In genomic region chr12:108455706-108456105, GRCh38 we compare ENCODE assay signal across 19 cellular contexts. TPM values are rescaled to one million over a fixed set of nuclear protein-coding genes. Genes with fewer than 3 reads are reported as not detected.
A peak's percentile ranks its signal among the peaks of the same experiment; 100 is the strongest.
DNase-seq lines count a peak whose midpoint lies in the region; ATAC-seq, FAIRE-seq and TF ChIP-seq lines count a peak whose summit lies in the region.
"Had no signal": no experiment of that assay in that cellular context is flagged by ENCODE, and none has a peak within 500 bp of the region (broad histone marks: within the 10 kb centered on the region; RNA-seq: fewer than 3 reads in every experiment).

No MANE protein-coding gene starts in this region.

- CTCF ChIA-PET in GM12878 (lab: Yijun Ruan, JAX) = interaction anchor here (1.2 to 4.8 kb wide), 4 partner anchors 11 to 464 kb away, joined by 3 to 51 read pairs (median 8); no protein-coding TSS in a partner anchor

- ATAC-seq in GM12878 (peak; percentile 81), HG03520 (IDR thresholded peaks at IDR 0.05; ENCODE audit: unreplicated experiment) (no peak)
- ATAC-seq: CD8-positive, alpha-beta T cell had no signal

- no peaks in the 10 kb centered on the region; the same call in 2 of the 3 replicates for H3K9me3 ChIP-seq in GM12878 (replicated peaks; ENCODE audit: control insufficient read depth, insufficient read depth, low read length)
- H3K9me3 ChIP-seq: BLaER1, SJCRH30 had no signal

- H2BK120ac ChIP-seq in mesendoderm (ENCODE audit: low read depth, low read length) = no peak overlapping the region

- TF ChIP-seq RAD21 in GM12878 (IDR thresholded peaks at IDR 0.05; ENCODE audit: insufficient read depth, low read depth, low read length) = 0 out of 2 replicates have a peak, but pooled peaks have one; percentile 4

- intact Hi-C loops in GM12878 (cut with micrococcal nuclease; ENCODE audit: unreplicated experiment) = loop anchor here (2.0 to 10.0 kb wide), 7 partner anchors 55 to 465 kb away; no protein-coding TSS in a partner anchor
- intact Hi-C loops in dorsolateral prefrontal cortex (cut with DNase I) = loop anchor here (2.0 to 5.0 kb wide), 3 partner anchors 55 to 538 kb away; partner anchors contain the start of gene WSCD2 (in 1 of the 2)

- H3K4me1 ChIP-seq in GM12878 (ENCODE audit: control insufficient read depth, insufficient read depth, low read length) = peaks cover 7% of the 10 kb centered on the region; the same call in 1 of the 2 replicates
- H3K4me1 ChIP-seq in mesendoderm (ENCODE audit: control insufficient read depth, low read depth, low read length) = no peaks in the 10 kb centered on the region
- H3K4me1 ChIP-seq: BLaER1, SJCRH30 had no signal

- no peaks in the 10 kb centered on the region for H3K36me3 ChIP-seq in GM06990 (ENCODE audit: control insufficient read depth, insufficient read depth, low read length)
- H3K36me3 ChIP-seq in GM12878 (ENCODE audit: control insufficient read depth in 2 of 2, insufficient read depth in 2 of 2, low read length in 1 of 2) = no peaks in the 10 kb centered on the region
- H3K36me3 ChIP-seq in mesendoderm (ENCODE audit: control insufficient read depth, insufficient read depth, low read length) = no peaks in the 10 kb centered on the region
- H3K36me3 ChIP-seq: BLaER1, SJCRH30 had no signal

- H4K5ac ChIP-seq in mesendoderm (ENCODE audit: low read length) = no peak overlapping the region

- SMC1A ChIA-PET in GM12878 (lab: Charles Lee; ENCODE audit: uncharacterized antibody, unreplicated experiment) = interaction anchor here (0.8 to 4.7 kb wide), 6 partner anchors 57 to 464 kb away, joined by 3 to 32 read pairs (median 4); no protein-coding TSS in a partner anchor

- no peak overlapping the region for H3K23ac ChIP-seq in mesendoderm (ENCODE audit: low read length)

- H3K4ac ChIP-seq in mesendoderm (ENCODE audit: low read depth, low read length) = no peak overlapping the region

- RAD21 ChIA-PET in GM12878 (lab: Charles Lee; ENCODE audit: unreplicated experiment) = interaction anchor here (1.2 to 1.9 kb wide), 4 partner anchors 117 to 393 kb away, joined by 3 to 6 read pairs (median 4); partner anchors contain the start of gene CMKLR1

- no peak overlapping the region for H3K56ac ChIP-seq in mesendoderm (ENCODE audit: low read length)

- TF ChIP-seq CTCF in GM06990 (IDR thresholded peaks at IDR 0.05; ENCODE audit: insufficient read depth, low read length, poor library complexity, severe bottlenecking) (no peak), GM13976 (IDR thresholded peaks at IDR 0.05; ENCODE audit: borderline replicate concordance, control extremely low read depth, extremely low read depth, insufficient read depth, missing control alignments) (no peak), GM12878 (IDR thresholded peaks at IDR 0.05 in 2 of 3, conservative IDR thresholded peaks at IDR 0.05 in 1 of 3; ENCODE audit: control insufficient read depth in 2 of 3, extremely low read depth in 1 of 3, insufficient read depth in 1 of 3, low read depth in 3 of 3, low read length in 3 of 3) (no peak), dorsolateral prefrontal cortex (IDR thresholded peaks at IDR 0.05 in 54 of 56, conservative IDR thresholded peaks at IDR 0.05 in 2 of 56; ENCODE audit: low read depth in 1 of 56, partially characterized antibody in 56 of 56) (no peak)

- peak overlapping the region; percentile 43 for H2AK5ac ChIP-seq in mesendoderm (ENCODE audit: low read length)

- no peaks in the 10 kb centered on the region for H4K20me1 ChIP-seq in GM12878 (ENCODE audit: control insufficient read depth, insufficient read depth)

- H3K4me3 ChIP-seq in GM06990 (replicated peaks; ENCODE audit: low read depth, low read length) (no peak overlapping the region), GM12878 (no peak overlapping the region), mesendoderm (ENCODE audit: low read length) (no peak overlapping the region), dorsolateral prefrontal cortex (no peak overlapping the region)
- H3K4me3 ChIP-seq: BLaER1, SJCRH30 had no signal

- in situ Hi-C loops in GM13976 (cut with MboI; ENCODE audit: low sequenced_read_pairs, unreplicated experiment) (no loop called here), GM12878 (cut with MboI) (no loop called here)

- H3K27ac ChIP-seq in GM12878 (ENCODE audit: control insufficient read depth, insufficient read depth) = no peak overlapping the region
- no peak overlapping the region for H3K27ac ChIP-seq in mesendoderm (ENCODE audit: low read depth, low read length)
- H3K27ac ChIP-seq in dorsolateral prefrontal cortex = no peak overlapping the region
- H3K27ac ChIP-seq: BLaER1, SJCRH30 had no signal

- BruUV-seq in GM12878 (replicated peaks; lab: Mats Ljungman, UMichigan) = no TSS peak

- H2BK5ac ChIP-seq in mesendoderm (ENCODE audit: low read length) = peak overlapping the region; percentile 35

- H3K18ac ChIP-seq in mesendoderm (ENCODE audit: low read length) = peak overlapping the region; percentile 29

- H3K9ac ChIP-seq in GM12878 (ENCODE audit: control insufficient read depth, insufficient read depth, low read length) (no peak overlapping the region), mesendoderm (ENCODE audit: low read length) (no peak overlapping the region)
- H3K9ac ChIP-seq: BLaER1 had no signal

- H2AFZ ChIP-seq in GM12878 (ENCODE audit: control insufficient read depth, low read depth, low read length) = no peak overlapping the region

- H3K4me2 ChIP-seq in GM12878 (ENCODE audit: control insufficient read depth, insufficient read depth) (no peak overlapping the region), mesendoderm (ENCODE audit: low read length) (no peak overlapping the region)
- H3K4me2 ChIP-seq: BLaER1 had no signal

- no peaks in the 10 kb centered on the region for H3K79me1 ChIP-seq in mesendoderm (ENCODE audit: low read length)

- no peaks in the 10 kb centered on the region; the same call in none of the 2 replicates for H3K27me3 ChIP-seq in GM06990 (replicated peaks; ENCODE audit: control insufficient read depth, insufficient read depth, low read length)
- no peaks in the 10 kb centered on the region for H3K27me3 ChIP-seq in GM12878 (replicated peaks in 1 of 2; ENCODE audit: control insufficient read depth in 2 of 2, insufficient read depth in 2 of 2, low read length in 1 of 2)
- H3K27me3 ChIP-seq in mesendoderm (ENCODE audit: insufficient read depth, low read length, poor library complexity) = no peaks in the 10 kb centered on the region
- peaks cover 0 to 4% (median 0%) of the 10 kb centered on the region in 45 donors for H3K27me3 ChIP-seq in dorsolateral prefrontal cortex
- H3K27me3 ChIP-seq: BLaER1, SJCRH30 had no signal

- 39% methylated on average over 4 of the region's 4 CpGs for WGBS in GM12878 (ENCODE audit: insufficient coverage, insufficient replicate concordance, low lambda C conversion rate, missing lambda C conversion rate)
- no CpG with 5 or more reads among the region's 4 CpGs for WGBS in mesendoderm (ENCODE audit: extremely low coverage, insufficient coverage, low lambda C conversion rate)

- no peak overlapping the region for H2BK15ac ChIP-seq in mesendoderm (replicated peaks; ENCODE audit: low read depth)

- H3K79me2 ChIP-seq in GM12878 (ENCODE audit: control insufficient read depth, insufficient read depth, low read length) (no peaks in the 10 kb centered on the region), mesendoderm (ENCODE audit: control insufficient read depth, insufficient read depth, low read length) (no peaks in the 10 kb centered on the region)

- FAIRE-seq in GM12878 (lab: Jason Lieb, UNC) = no peak

- DNase-seq in GM06990 (ENCODE audit: extremely low read depth, insufficient read length) (peak; percentile 40), GM13976 (ENCODE audit: low spot score) (peak; percentile 20), GM12878 (ENCODE audit: low read depth, low spot score) (peak; percentile 26), mesendoderm (no peak), UCSD-AML1 (lab: John Stamatoyannopoulos, UW; ENCODE audit: unreplicated experiment) (no peak), dorsolateral prefrontal cortex (no peak)
- DNase-seq: CD8-positive, alpha-beta T cell; DMS53; H7; HFFc6; KBM-7; NCI-H1417 treated with DMSO at 0.1 percent for 48 hours; NCI-H187 treated with DMSO at 0.1 percent for 48 hours; NCI-H2227 treated with DMSO at 0.1 percent for 48 hours; NCI-H510A treated with DMSO at 0.1 percent for 48 hours; NCI-H774; SJCRH30 had no signal

- POLR2A ChIA-PET in GM12878 (lab: Charles Lee) = no interaction called here

- TF ChIP-seq EP300 in GM12878 (IDR thresholded peaks at IDR 0.05; ENCODE audit: borderline replicate concordance in 1 of 2, control insufficient read depth in 1 of 2, low read depth in 2 of 2, low read length in 2 of 2) = peak in 1 of 2 experiments; percentile 58; a peak in 1 of 4 replicates

- no peak for TF ChIP-seq POLR2A in GM12878 (IDR thresholded peaks at IDR 0.05; ENCODE audit: low read depth, low read length)

- no peak overlapping the region for H4K8ac ChIP-seq in mesendoderm (ENCODE audit: low read depth, low read length)

TF ChIP-seq in GM12878, 131 proteins besides CTCF, POLR2A, EP300 and RAD21 (continues in another document):
- TF ChIP-seq MAX (IDR thresholded peaks at IDR 0.05; ENCODE audit: low read depth, low read length) = no peak
- peak; percentile 81 for TF ChIP-seq RUNX3 (IDR thresholded peaks at IDR 0.05; ENCODE audit: low read length)
- peak; percentile 35; the same call in 1 of the 2 replicates for TF ChIP-seq NFIC (IDR thresholded peaks at IDR 0.05; ENCODE audit: low read depth, low read length)
- TF ChIP-seq CBFB (IDR thresholded peaks at IDR 0.05; ENCODE audit: low read depth) = peak; percentile 42; the same call in 1 of the 2 replicates

RNA-seq across cellular contexts. Expression of gene FICD, which starts 59.4 kb away (rescaled TPM):
- total RNA-seq in GM12878 (2013; cell fraction: nucleolus; rRNA removed) = 11.8 and 14.2 TPM in 2 replicates
- 7.3 and 7.6 TPM in 2 replicates for total RNA-seq in GM12878 (2014; rRNA removed)
- 4.1 and 5.1 TPM in 2 replicates for total RNA-seq in GM12878 (2014; rRNA removed; fragmentation: Illumina TruSeq; extraction: Trizol)
- total RNA-seq in GM12878 (2021) = 6.2 and 7.9 TPM in 2 replicates
- 3.9 TPM for polyA plus RNA-seq in GM12878 (2011; ENCODE audit: low read depth)
- polyA plus RNA-seq in GM12878 (2011; rRNA removed) = 0.68 and 1.1 TPM in 2 replicates
- polyA plus RNA-seq in GM12878 (2011; cell fraction: cytosol; rRNA removed) = 2.2 and 2.3 TPM in 2 replicates
- 4.7 and 7.7 TPM in 2 replicates for polyA plus RNA-seq in GM12878 (2011; cell fraction: nucleus; rRNA removed)
- 4.9 and 6.6 TPM in 2 replicates for polyA plus RNA-seq in GM12878 (2012)
- polyA plus RNA-seq in GM12878 (2014; fragmentation: Illumina TruSeq; extraction: Trizol) = 3.3 and 3.5 TPM in 2 replicates
- 1 to 10 TPM; 3.2 to 3.3 TPM for polyA plus RNA-seq in GM12878 (2014; fragmentation: Nextera tagmentation; extraction: Ambion mirVana)
- polyA plus RNA-seq in GM12878 (2014; rRNA removed) = 3.2 and 4.8 TPM in 2 replicates
- polyA plus RNA-seq in GM12878 (2016; fragmentation: Nextera tagmentation; extraction: Ambion mirVana) = 1 to 10 TPM; 8.4 to 9.4 TPM
- polyA minus RNA-seq in GM12878 (2011; rRNA and poly(A)+ RNA removed) = 3.4 and 7.1 TPM in 2 replicates
- polyA minus RNA-seq in GM12878 (2011; cell fraction: cytosol; rRNA and poly(A)+ RNA removed) = 2.1 and 3.6 TPM in 2 replicates
- 7.4 and 9.4 TPM in 2 replicates for polyA minus RNA-seq in GM12878 (2011; cell fraction: nucleus; rRNA and poly(A)+ RNA removed)
- 2.1 TPM for polyA plus RNA-seq in mesendoderm (2013, experiment 1 of 2)
- 2.2 TPM for polyA plus RNA-seq in mesendoderm (2013, experiment 2 of 2)
- 10 to 100 TPM in 23 of 120 experiments, 1 to 10 TPM in 97; 5.6 to 13.7 (median 8.3) TPM for total RNA-seq in dorsolateral prefrontal cortex

Comparison
In these comparisons a context has a peak if more than half of its experiments do, and no peak if none do; other contexts are left out.
1. DNase-seq: peak in GM06990 (single experiment), GM13976 (single experiment) and GM12878 (single experiment); none in mesendoderm (single experiment), UCSD-AML1 (single experiment) and dorsolateral prefrontal cortex (0 of 10).